In genomic region chr21:45444385-45444784, GRCh38 we compare ENCODE assay signal across 20 cellular contexts. TPM values are rescaled to one million over a fixed set of nuclear protein-coding genes. Genes with fewer than 3 reads are reported as not detected.
A peak's percentile ranks its signal among the peaks of the same experiment; 100 is the strongest.
DNase-seq lines count a peak whose midpoint lies in the region; ATAC-seq, FAIRE-seq and TF ChIP-seq lines count a peak whose summit lies in the region.
"Had no signal": no experiment of that assay in that cellular context is flagged by ENCODE, and none has a peak within 500 bp of the region (broad histone marks: within the 10 kb centered on the region; RNA-seq: fewer than 3 reads in every experiment).

No MANE protein-coding gene starts in this region.

- POLR2A ChIA-PET in Caco-2 (lab: Charles Lee) = no interaction called here
- POLR2A ChIA-PET in K562 (lab: Yijun Ruan, JAX) = no interaction called here

- ATAC-seq in Right ventricle myocardium inferior = no peak
- no peak for ATAC-seq in K562
- no peak for ATAC-seq in GM19452 (IDR thresholded peaks at IDR 0.05; ENCODE audit: unreplicated experiment)
- no peak for ATAC-seq in HG03469 (IDR thresholded peaks at IDR 0.05; ENCODE audit: unreplicated experiment)
- ATAC-seq: CD8-positive, alpha-beta T cell; GM23338; HCT116 had no signal

- H3K79me2 ChIP-seq in K562 (ENCODE audit: control insufficient read depth, insufficient read depth, low read length) (no peaks in the 10 kb centered on the region), osteoblast (ENCODE audit: insufficient read depth, low read length) (no peaks in the 10 kb centered on the region)

- intact Hi-C loops in Right ventricle myocardium inferior (cut with DNase I) (no loop called here), left ventricle myocardium inferior (cut with micrococcal nuclease) (no loop called here), Caco-2 (cut with micrococcal nuclease; ENCODE audit: unreplicated experiment) (no loop called here), K562 (cut with micrococcal nuclease) (no loop called here)

- H3K4me2 ChIP-seq in K562 (ENCODE audit: insufficient read depth, low read length) = no peak overlapping the region
- no peak overlapping the region for H3K4me2 ChIP-seq in osteoblast (ENCODE audit: insufficient read depth, low read length)
- H3K4me2 ChIP-seq: GM23338, PC-9 had no signal

- H3K9me3 ChIP-seq in left ventricle myocardium inferior (replicated peaks) (peaks cover 11% of the 10 kb centered on the region), Caco-2 (peaks cover 8% of the 10 kb centered on the region), K562 (replicated peaks; ENCODE audit: control insufficient read depth, insufficient read depth, low read depth, low read length) (peaks cover 12% of the 10 kb centered on the region; the same call in 1 of the 2 replicates), osteoblast (ENCODE audit: low read depth, low read length) (no peaks in the 10 kb centered on the region)

- TF ChIP-seq EP300 in K562 (IDR thresholded peaks at IDR 0.05; ENCODE audit: low read length) = no peak

- H3K27ac Mint-ChIP-seq in Caco-2 (ENCODE audit: unreplicated experiment) = peak overlapping the region; percentile 29
- no peak overlapping the region for H3K27ac Mint-ChIP-seq in HFFc6
- H3K27ac Mint-ChIP-seq: CD8-positive, alpha-beta T cell; GM23338 had no signal

- CTCF ChIA-PET in Caco-2 (lab: Charles Lee) = no interaction called here
- CTCF ChIA-PET in K562 (lab: Yijun Ruan, JAX; ENCODE audit: low intra/inter-chr PET ratio) = no interaction called here

- H3K4me1 Mint-ChIP-seq in Caco-2 (ENCODE audit: low read depth, unreplicated experiment) = peaks cover 6% of the 10 kb centered on the region
- peaks cover 11% of the 10 kb centered on the region; the same call in 1 of the 2 replicates for H3K4me1 Mint-ChIP-seq in HFFc6 (ENCODE audit: low read depth)

- H3K36me3 Mint-ChIP-seq in Caco-2 (ENCODE audit: insufficient read depth, unreplicated experiment) = peaks cover 65% of the 10 kb centered on the region
- H3K36me3 Mint-ChIP-seq in HFFc6 (ENCODE audit: low read depth) = peaks cover 39% of the 10 kb centered on the region
- H3K36me3 Mint-ChIP-seq: CD8-positive, alpha-beta T cell had no signal

- BruUV-seq in Caco-2 (replicated peaks; lab: Mats Ljungman, UMichigan) (no TSS peak), K562 (replicated peaks; lab: Mats Ljungman, UMichigan) (no TSS peak)

- H2AFZ ChIP-seq in K562 (ENCODE audit: low read depth, low read length) = 0 out of 2 replicates have a peak overlapping the region, but pooled peaks have one; percentile 21
- H2AFZ ChIP-seq in osteoblast (ENCODE audit: low read length) = no peak overlapping the region
- H2AFZ ChIP-seq: GM23338, PC-9 had no signal

- H3K4me3 Mint-ChIP-seq in Caco-2 (ENCODE audit: unreplicated experiment) (no peak overlapping the region), HFFc6 (no peak overlapping the region)
- H3K4me3 Mint-ChIP-seq: CD8-positive, alpha-beta T cell; GM23338 had no signal

- H3K9me1 ChIP-seq in K562 (ENCODE audit: control insufficient read depth, insufficient read depth, low read length) = no peaks in the 10 kb centered on the region

- in situ Hi-C loops in K562 (cut with MboI) = loop anchor here (10.0 kb wide), 1 partner anchor 490 kb away; no protein-coding TSS in a partner anchor

- TF ChIP-seq CTCF in left ventricle myocardium inferior (IDR thresholded peaks at IDR 0.05; ENCODE audit: borderline replicate concordance) (no peak), Caco-2 (IDR thresholded peaks at IDR 0.05; ENCODE audit: insufficient read depth in 1 of 2, low read depth in 1 of 2, low read length in 1 of 2, severe bottlenecking in 1 of 2, unreplicated experiment in 1 of 2) (no peak), K562 (IDR thresholded peaks at IDR 0.05 in 2 of 3, conservative IDR thresholded peaks at IDR 0.05 in 1 of 3; ENCODE audit: insufficient read depth in 2 of 3, low read depth in 1 of 3, low read length in 3 of 3) (no peak), osteoblast (IDR thresholded peaks at IDR 0.05; ENCODE audit: extremely low read depth, low read depth, low read length) (no peak), HFFc6 (IDR thresholded peaks at IDR 0.05) (no peak)

- H4K20me1 ChIP-seq in K562 (replicated peaks; ENCODE audit: control insufficient read depth, insufficient read depth, low read length) = peaks cover 14% of the 10 kb centered on the region
- H4K20me1 ChIP-seq in osteoblast (ENCODE audit: insufficient read depth, low read length) = no peaks in the 10 kb centered on the region

- no peak for TF ChIP-seq POLR2A in K562 (conservative IDR thresholded peaks at IDR 0.05)

- peak; percentile 23 for DNase-seq in Right ventricle myocardium inferior (ENCODE audit: missing footprints)
- no peak for DNase-seq in left ventricle myocardium inferior
- no peak for DNase-seq in Caco-2
- no peak for DNase-seq in K562 (ENCODE audit: extremely low read depth in 1 of 4, low spot score in 3 of 4)
- peak; percentile 79 for DNase-seq in osteoblast (ENCODE audit: insufficient read length, low spot score, missing footprints)
- no peak for DNase-seq in HFFc6
- DNase-seq: 8988T; CD8-positive, alpha-beta T cell; MM.1S; NCI-H1048; NCI-H1436 treated with DMSO at 0.1 percent for 48 hours; NCI-H1930; PC-9 had no signal

- H3K9me3 Mint-ChIP-seq in Caco-2 (ENCODE audit: unreplicated experiment) (peaks cover 19% of the 10 kb centered on the region), HFFc6 (peaks cover 5% of the 10 kb centered on the region)
- H3K9me3 Mint-ChIP-seq: CD8-positive, alpha-beta T cell; GM23338 had no signal

- H3K9ac ChIP-seq in K562 (ENCODE audit: insufficient read depth in 1 of 2, low read depth in 2 of 2, low read length in 2 of 2) = no peak overlapping the region

- H3K4me1 ChIP-seq in left ventricle myocardium inferior (peaks cover 6% of the 10 kb centered on the region), Caco-2 (peaks cover 1% of the 10 kb centered on the region; the same call in 1 of the 2 replicates), K562 (replicated peaks in 1 of 2; ENCODE audit: control insufficient read depth in 2 of 2, insufficient read depth in 2 of 2, low read length in 2 of 2) (peaks cover 0 to 44% of the 10 kb centered on the region in 2 experiments; a peak in 2 of 5 replicates), osteoblast (ENCODE audit: insufficient read depth, low read length) (no peaks in the 10 kb centered on the region)

- 35% methylated on average over 17 of the region's 19 CpGs for WGBS in K562 (ENCODE audit: insufficient coverage, low coverage, missing lambda C conversion rate)

- no peak for TF ChIP-seq RAD21 in K562 (CRISPR knock-in tag; conservative IDR thresholded peaks at IDR 0.05 in 1 of 2, IDR thresholded peaks at IDR 0.05 in 1 of 2)

- H3K27ac ChIP-seq in left ventricle myocardium inferior (replicated peaks) (no peak overlapping the region), K562 (ENCODE audit: extremely low read depth, low read depth, low read length) (no peak overlapping the region), osteoblast (ENCODE audit: low read depth, low read length) (no peak overlapping the region)
- H3K27ac ChIP-seq: PC-9, RWPE1 had no signal

- H3K27me3 Mint-ChIP-seq in Caco-2 (ENCODE audit: insufficient read depth, unreplicated experiment) = no peaks in the 10 kb centered on the region
- H3K27me3 Mint-ChIP-seq in HFFc6 (ENCODE audit: insufficient read depth) = peaks cover 2% of the 10 kb centered on the region; the same call in 1 of the 2 replicates

- H3K36me3 ChIP-seq in left ventricle myocardium inferior (peaks cover 7% of the 10 kb centered on the region), Caco-2 (ENCODE audit: control insufficient read depth, insufficient read depth, low read length) (no peaks in the 10 kb centered on the region), K562 (ENCODE audit: control insufficient read depth, insufficient read depth, low read length) (no peaks in the 10 kb centered on the region; the same call in 2 of the 3 replicates), osteoblast (ENCODE audit: insufficient read depth, low read length) (no peaks in the 10 kb centered on the region)

- H3K27me3 ChIP-seq in left ventricle myocardium inferior (ENCODE audit: low read depth) (no peaks in the 10 kb centered on the region), Caco-2 (replicated peaks; ENCODE audit: control insufficient read depth, insufficient read depth, low read length) (no peaks in the 10 kb centered on the region), K562 (ENCODE audit: control insufficient read depth in 2 of 2, insufficient read depth in 2 of 2, low read length in 2 of 2) (peaks cover 0 to 18% of the 10 kb centered on the region in 2 experiments; a peak in 3 of 5 replicates), osteoblast (ENCODE audit: insufficient read depth, low read length) (no peaks in the 10 kb centered on the region)

- no peak for FAIRE-seq in K562 (lab: Jason Lieb, UNC)
- FAIRE-seq: G401.6, GM12892 had no signal

- H3K4me3 ChIP-seq in left ventricle myocardium inferior (no peak overlapping the region), Caco-2 (ENCODE audit: low read depth, low read length) (no peak overlapping the region), K562 (no peak overlapping the region), osteoblast (ENCODE audit: insufficient read depth, low read length) (no peak overlapping the region)
- H3K4me3 ChIP-seq: GM23338, PC-9 had no signal

TF ChIP-seq in K562, 482 proteins besides CTCF, POLR2A, EP300 and RAD21 (continues in another document):
- TF ChIP-seq NFYB (IDR thresholded peaks at IDR 0.05; ENCODE audit: extremely low read depth, insufficient read length) (no peak), SOX6 (IDR thresholded peaks at IDR 0.05) (no peak)

RNA-seq across cellular contexts. Expression of gene COL18A1, which starts 39.4 kb away (rescaled TPM):
- total RNA-seq in Right ventricle myocardium inferior = 51.6 TPM
- 66.5 TPM for total RNA-seq in left ventricle myocardium inferior
- 160 and 170 TPM in 2 replicates for total RNA-seq in Caco-2 (2022)
- 18.2 and 47.1 TPM in 2 replicates for total RNA-seq in K562 (2011; cell fraction: chromatin; rRNA removed; ENCODE audit: low replicate concordance)
- 42.8 and 53.0 TPM in 2 replicates for total RNA-seq in K562 (2011; cell fraction: nucleolus; rRNA removed)
- total RNA-seq in K562 (2011; cell fraction: nucleoplasm; rRNA removed) = 26.1 and 28.1 TPM in 2 replicates
- 12.0 and 16.1 TPM in 2 replicates for total RNA-seq in K562 (2014; rRNA removed)
- 0.54 and 1.1 TPM in 2 replicates for total RNA-seq in K562 (2014; rRNA removed; fragmentation: Illumina TruSeq; extraction: Trizol)
- 1.6 and 2.3 TPM in 2 replicates for total RNA-seq in K562 (2015; rRNA removed; fragmentation: Illumina TruSeq; extraction: Trizol)
- 16.1 and 16.4 TPM in 2 replicates for total RNA-seq in K562 (2021)
- polyA plus RNA-seq in K562 (2011; rRNA removed) = 4.9 and 16.8 TPM in 2 replicates
- 23.2 and 39.2 TPM in 2 replicates for polyA plus RNA-seq in K562 (2011; cell fraction: cytosol; rRNA removed)
- 67.4 and 83.8 TPM in 2 replicates for polyA plus RNA-seq in K562 (2011; cell fraction: nucleus; rRNA removed)
- polyA plus RNA-seq in K562 (2012) = 6.2 and 11.5 TPM in 2 replicates
- 2.0 and 5.5 TPM in 2 replicates for polyA plus RNA-seq in K562 (2014; fragmentation: Illumina TruSeq; extraction: Trizol)
- polyA plus RNA-seq in K562 (2014; fragmentation: Nextera tagmentation; extraction: Ambion mirVana) = under 1 TPM; 0.14 to 0.25 TPM
- 7.8 and 11.8 TPM in 2 replicates for polyA plus RNA-seq in K562 (2014; rRNA removed)
- polyA minus RNA-seq in K562 (2011; rRNA and poly(A)+ RNA removed) = 2.9 and 3.3 TPM in 2 replicates
- 11.5 and 49.2 TPM in 2 replicates for polyA minus RNA-seq in K562 (2011; cell fraction: cytosol; rRNA and poly(A)+ RNA removed)
- polyA minus RNA-seq in K562 (2011; cell fraction: nucleus; rRNA and poly(A)+ RNA removed) = 11.6 and 22.0 TPM in 2 replicates
- 8.3 and 8.8 TPM in 2 replicates for total RNA-seq in osteoblast
- total RNA-seq in HFFc6 (2021; fragmentation: NEBNext Ultra II Directional; extraction: Animal tissue kit (Norgen Biotek cat#: 25700)) = 10 to 100 TPM; 39.8 to 93.5 (median 86.8) TPM

Comparison
In these comparisons a context has a peak if more than half of its experiments do, and no peak if none do; other contexts are left out.
1. DNase-seq: peak in Right ventricle myocardium inferior (single experiment) and osteoblast (single experiment); none in left ventricle myocardium inferior (single experiment), Caco-2 (0 of 2), K562 (0 of 4) and HFFc6 (single experiment).